ENCODE assay signal across 22 cellular contexts in the genomic region with DNA sequence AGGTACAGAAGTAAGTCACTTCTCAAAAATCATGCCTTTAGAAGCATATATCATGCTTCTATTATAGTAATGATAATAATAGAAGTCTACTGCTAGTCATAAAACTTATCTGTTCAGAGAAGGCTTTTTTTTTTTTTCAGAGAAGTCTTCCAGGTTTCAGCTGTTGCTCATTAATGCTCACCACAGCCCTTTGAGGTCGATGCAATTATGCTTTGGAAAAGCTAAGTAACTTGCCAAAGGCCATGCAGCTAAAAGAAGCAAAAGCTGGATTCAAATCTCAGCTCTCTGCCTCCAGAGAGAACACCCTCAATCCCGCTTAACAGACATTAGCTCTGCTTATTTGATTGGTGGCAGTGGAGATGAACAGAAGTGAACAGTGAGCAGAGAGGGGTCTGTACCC.
"Had no signal": no experiment of that assay in that cellular context is flagged by ENCODE, and none has a peak within 500 bp of the region (broad histone marks: within the 10 kb centered on the region; RNA-seq: fewer than 3 reads in every experiment).

No MANE protein-coding gene starts in this region.

- H3K4me3 Mint-ChIP-seq: activated CD4-positive, alpha-beta memory T cell treated with anti-CD3 and anti-CD28 coated beads for 36 hours; activated naive CD8-positive, alpha-beta T cell; central memory CD8-positive, alpha-beta T cell; dendritic cell treated with granulocyte-macrophage colony-stimulating factor and Interleukin-4, amounts not matched to agents 40 ng/mL and 50 ng/mL, for 4 days; naive thymus-derived CD4-positive, alpha-beta T cell; T-helper 1 cell treated with Interleukin-12 subunit alpha and Interleukin-12 subunit beta and Interleukin-4 antibody, amounts not matched to agents 30 μg/mL and 1 μg/mL, for 36 hours had no signal

- H3K4me3 ChIP-seq: esophagus squamous epithelium, left ventricle myocardium inferior, ovary, spleen, tibial nerve had no signal

- H3K9me3 ChIP-seq: esophagus squamous epithelium, left ventricle myocardium inferior, ovary, spleen, tibial nerve had no signal

- DNase-seq: activated CD4-positive, alpha-beta memory T cell treated with anti-CD3 and anti-CD28 coated beads for 36 hours; activated CD4-positive, alpha-beta T cell treated with anti-CD3 and anti-CD28 coated beads for 48 hours; activated effector memory CD4-positive, alpha-beta T cell treated with Interleukin-2 at 50 U/mL for 16 hours; activated naive CD4-positive, alpha-beta T cell treated with Interleukin-2 at 50 U/mL for 16 hours; activated T-cell treated with anti-CD3 and anti-CD28 coated beads, Interleukin-2, amount 50 U/mL, for 48 hours; anterior cingulate cortex; esophagus squamous epithelium; left ventricle myocardium inferior; naive thymus-derived CD4-positive, alpha-beta T cell; ovary; spleen; stimulated activated naive CD4-positive, alpha-beta T cell treated with Interleukin-2 at 50 U/mL for 16 hours; SW 1271; T1000; WERI-Rb-1 had no signal

- H3K4me1 ChIP-seq: esophagus squamous epithelium had no signal

- H3K36me3 ChIP-seq: left ventricle myocardium inferior, ovary had no signal

- H3K27me3 Mint-ChIP-seq: activated CD4-positive, alpha-beta memory T cell treated with anti-CD3 and anti-CD28 coated beads for 36 hours; activated naive CD8-positive, alpha-beta T cell; central memory CD8-positive, alpha-beta T cell; dendritic cell treated with granulocyte-macrophage colony-stimulating factor and Interleukin-4, amounts not matched to agents 40 ng/mL and 50 ng/mL, for 4 days; naive thymus-derived CD4-positive, alpha-beta T cell; progenitor cell of endocrine pancreas had no signal

- ATAC-seq: naive thymus-derived CD4-positive, alpha-beta T cell had no signal

- H3K9me3 Mint-ChIP-seq: activated CD4-positive, alpha-beta memory T cell treated with anti-CD3 and anti-CD28 coated beads for 36 hours; central memory CD8-positive, alpha-beta T cell; dendritic cell treated with granulocyte-macrophage colony-stimulating factor and Interleukin-4, amounts not matched to agents 40 ng/mL and 50 ng/mL, for 4 days; T-helper 1 cell treated with Interleukin-12 subunit alpha and Interleukin-12 subunit beta and Interleukin-4 antibody, amounts not matched to agents 30 μg/mL and 1 μg/mL, for 36 hours had no signal

- H3K27ac ChIP-seq: epithelial cell of prostate, esophagus squamous epithelium, left ventricle myocardium inferior, ovary, spleen, tibial nerve, WERI-Rb-1 had no signal

- H3K27me3 ChIP-seq: esophagus squamous epithelium, ovary, spleen, tibial nerve had no signal

- H3K27ac Mint-ChIP-seq: dendritic cell treated with granulocyte-macrophage colony-stimulating factor and Interleukin-4, amounts not matched to agents 40 ng/mL and 50 ng/mL, for 4 days; progenitor cell of endocrine pancreas; T-helper 1 cell treated with Interleukin-12 subunit alpha and Interleukin-12 subunit beta and Interleukin-4 antibody, amounts not matched to agents 30 μg/mL and 1 μg/mL, for 36 hours had no signal
